In the genomic region with DNA sequence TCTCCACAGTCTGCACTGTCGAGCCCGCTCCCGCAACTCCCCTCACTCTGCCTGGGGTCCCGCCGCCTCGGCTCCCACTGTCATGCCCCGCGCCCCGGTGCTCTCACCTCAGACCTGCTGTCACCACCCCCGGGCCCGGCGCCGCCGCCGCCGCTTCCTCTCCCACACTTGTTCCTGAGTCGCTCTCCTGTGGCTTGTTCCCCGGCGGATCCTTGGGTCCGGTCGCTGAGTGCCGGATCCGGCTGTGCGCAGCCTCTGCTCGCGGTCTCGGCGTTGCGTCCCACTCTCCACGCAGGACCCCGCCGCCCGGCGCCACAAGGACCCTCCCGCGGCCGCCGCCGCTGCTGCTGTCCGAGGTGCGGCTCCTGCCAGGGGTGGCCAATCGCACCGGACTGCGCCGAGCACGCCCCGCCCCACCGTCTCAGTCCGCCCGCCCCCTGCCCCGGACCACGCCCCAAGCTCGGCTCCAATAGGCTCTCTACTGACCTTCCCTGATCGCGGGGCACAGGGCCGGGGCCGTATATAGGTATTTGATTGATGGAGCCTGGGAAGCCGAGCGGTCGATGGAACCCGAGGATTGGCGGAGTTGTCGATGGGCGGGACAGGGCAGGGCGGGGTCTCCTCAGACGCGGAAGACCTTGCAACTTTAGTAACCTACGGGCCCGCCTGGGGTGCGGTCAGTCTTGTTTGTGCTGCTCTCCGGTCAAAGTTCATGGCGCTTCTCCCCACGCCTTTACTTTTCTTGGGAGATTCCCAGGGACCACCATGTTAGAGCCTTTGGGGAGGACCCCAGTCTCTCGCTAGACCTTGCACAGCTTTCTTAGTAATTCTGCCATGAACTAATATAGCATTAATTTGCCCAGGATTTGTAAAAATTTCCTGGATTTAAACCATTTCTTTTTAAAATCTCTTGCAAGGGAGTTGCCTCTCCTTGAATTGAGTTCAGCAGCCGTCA, we compare ENCODE assay signal across 8 cellular contexts. TPM values are rescaled to one million over a fixed set of nuclear protein-coding genes. Genes with fewer than 3 reads are reported as not detected.
DNase-seq lines count a peak whose midpoint lies in the region; ATAC-seq and TF ChIP-seq lines count a peak whose summit lies in the region.

Gene TAOK3, minus strand, starts transcription at position 367 of the 955 bp plus-strand sequence. CDS start 117,340 bp downstream, outside the sequence.

- peak within 1 kb of the TSS; percentile 92 for H3K27ac Mint-ChIP-seq in WTC11

- H3K27me3 ChIP-seq in AG04450 (ENCODE audit: control insufficient read depth, insufficient read depth, low read length): no peaks in the 10 kb centered on the region

- no peaks in the 10 kb centered on the region for H3K9me3 Mint-ChIP-seq in WTC11

- peak within 1 kb of the TSS; percentile 57 for H3K27ac ChIP-seq in AG04450 (ENCODE audit: low read depth, low read length)

- CTCF ChIA-PET in AG04450 (lab: Charles Lee) (interaction anchor here (0.7 to 2.4 kb wide), 4 partner anchors 32 to 207 kb away, joined by 3 to 26 read pairs (median 4); no protein-coding TSS in a partner anchor), WTC11 (lab: Charles Lee) (interaction anchor here (0.6 to 1.7 kb wide), 6 partner anchors 159 to 308 kb away, joined by 3 to 7 read pairs (median 5); no protein-coding TSS in a partner anchor)

- H3K4me3 Mint-ChIP-seq in WTC11: peak within 1 kb of the TSS; percentile 92

- peaks cover 17% of the 10 kb centered on the region for H3K27me3 Mint-ChIP-seq in WTC11 (ENCODE audit: low read depth)

- no peaks in the 10 kb centered on the region for H3K36me3 Mint-ChIP-seq in WTC11

- POLR2A ChIA-PET in AG04450 (lab: Yijun Ruan, JAX): interaction anchor here (0.7 to 1.7 kb wide), 9 partner anchors 14 to 248 kb away, joined by 3 to 10 read pairs (median 5); no protein-coding TSS in a partner anchor
- POLR2A ChIA-PET in WTC11 (lab: Charles Lee): no interaction called here

- H3K4me3 ChIP-seq in AG04450 (ENCODE audit: low read depth, low read length): peak within 1 kb of the TSS; percentile 92
- peak within 1 kb of the TSS; percentile 92 to 95 for H3K4me3 ChIP-seq in cardiac fibroblast (replicated peaks in 1 of 2; ENCODE audit: low read depth in 2 of 2, low read length in 2 of 2)

- peaks cover 44% of the 10 kb centered on the region for H3K4me1 Mint-ChIP-seq in WTC11

- ATAC-seq in GM18909 (IDR thresholded peaks at IDR 0.05; ENCODE audit: poor library complexity, unreplicated experiment) (peak; percentile 79), HG03175 (IDR thresholded peaks at IDR 0.05; ENCODE audit: unreplicated experiment) (peak; percentile 77), WTC11 (peak; percentile 91)

- H3K9me3 ChIP-seq in AG04450 (ENCODE audit: control insufficient read depth, insufficient read depth, low read length): peaks cover 2% of the 10 kb centered on the region; the same call in 1 of the 2 replicates

- peak; percentile 96 for DNase-seq in AG04450 (ENCODE audit: low read depth, low spot score)
- peak; percentile 94 for DNase-seq in NCI-H226
- peak; percentile 98 for DNase-seq in WTC11 (ENCODE audit: low spot score)
- peak; percentile 99 for DNase-seq in cardiac fibroblast (ENCODE audit: low read depth in 2 of 2)
- DNase-seq in iPS-NIHi7 (ENCODE audit: extremely low spot score): peak; percentile 97
- peak; percentile 93 for DNase-seq in smooth muscle cell of the brain vasculature (ENCODE audit: low read depth, low spot score)

- no peak for TF ChIP-seq CTCF in AG04450 (IDR thresholded peaks at IDR 0.05; ENCODE audit: low read depth, low read length)
- no peak for TF ChIP-seq CTCF in WTC11 (IDR thresholded peaks at IDR 0.05)
- TF ChIP-seq CTCF in cardiac fibroblast (IDR thresholded peaks at IDR 0.05; ENCODE audit: low read depth, low read length): no peak

TF ChIP-seq in WTC11, 78 proteins besides CTCF, POLR2A, EP300 and RAD21 (continues in another document):
- TF ChIP-seq CREM (CRISPR knock-in tag; IDR thresholded peaks at IDR 0.05) (no peak), PRRX2 (CRISPR knock-in tag; IDR thresholded peaks at IDR 0.05) (no peak), TCF7 (CRISPR knock-in tag; IDR thresholded peaks at IDR 0.05; ENCODE audit: low read depth) (no peak), IRF2 (CRISPR knock-in tag; IDR thresholded peaks at IDR 0.05; ENCODE audit: borderline replicate concordance, low read depth) (no peak), TEAD4 (CRISPR knock-in tag; IDR thresholded peaks at IDR 0.05) (no peak), HMGA2 (CRISPR knock-in tag; IDR thresholded peaks at IDR 0.05) (no peak), ESRRA (CRISPR knock-in tag; IDR thresholded peaks at IDR 0.05; ENCODE audit: borderline replicate concordance) (0 out of 2 replicates have a peak, but pooled peaks have one; percentile 48), ERG (CRISPR knock-in tag; IDR thresholded peaks at IDR 0.05) (no peak), PREB (CRISPR knock-in tag; IDR thresholded peaks at IDR 0.05; ENCODE audit: borderline replicate concordance) (no peak)
- TF ChIP-seq, protein P1, sequence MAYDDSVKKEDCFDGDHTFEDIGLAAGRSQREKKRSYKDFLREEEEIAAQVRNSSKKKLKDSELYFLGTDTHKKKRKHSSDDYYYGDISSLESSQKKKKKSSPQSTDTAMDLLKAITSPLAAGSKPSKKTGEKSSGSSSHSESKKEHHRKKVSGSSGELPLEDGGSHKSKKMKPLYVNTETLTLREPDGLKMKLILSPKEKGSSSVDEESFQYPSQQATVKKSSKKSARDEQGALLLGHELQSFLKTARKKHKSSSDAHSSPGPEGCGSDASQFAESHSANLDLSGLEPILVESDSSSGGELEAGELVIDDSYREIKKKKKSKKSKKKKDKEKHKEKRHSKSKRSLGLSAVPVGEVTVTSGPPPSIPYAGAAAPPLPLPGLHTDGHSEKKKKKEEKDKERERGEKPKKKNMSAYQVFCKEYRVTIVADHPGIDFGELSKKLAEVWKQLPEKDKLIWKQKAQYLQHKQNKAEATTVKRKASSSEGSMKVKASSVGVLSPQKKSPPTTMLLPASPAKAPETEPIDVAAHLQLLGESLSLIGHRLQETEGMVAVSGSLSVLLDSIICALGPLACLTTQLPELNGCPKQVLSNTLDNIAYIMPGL (CRISPR knock-in tag; IDR thresholded peaks at IDR 0.05): no peak
- TF ChIP-seq, protein P2, sequence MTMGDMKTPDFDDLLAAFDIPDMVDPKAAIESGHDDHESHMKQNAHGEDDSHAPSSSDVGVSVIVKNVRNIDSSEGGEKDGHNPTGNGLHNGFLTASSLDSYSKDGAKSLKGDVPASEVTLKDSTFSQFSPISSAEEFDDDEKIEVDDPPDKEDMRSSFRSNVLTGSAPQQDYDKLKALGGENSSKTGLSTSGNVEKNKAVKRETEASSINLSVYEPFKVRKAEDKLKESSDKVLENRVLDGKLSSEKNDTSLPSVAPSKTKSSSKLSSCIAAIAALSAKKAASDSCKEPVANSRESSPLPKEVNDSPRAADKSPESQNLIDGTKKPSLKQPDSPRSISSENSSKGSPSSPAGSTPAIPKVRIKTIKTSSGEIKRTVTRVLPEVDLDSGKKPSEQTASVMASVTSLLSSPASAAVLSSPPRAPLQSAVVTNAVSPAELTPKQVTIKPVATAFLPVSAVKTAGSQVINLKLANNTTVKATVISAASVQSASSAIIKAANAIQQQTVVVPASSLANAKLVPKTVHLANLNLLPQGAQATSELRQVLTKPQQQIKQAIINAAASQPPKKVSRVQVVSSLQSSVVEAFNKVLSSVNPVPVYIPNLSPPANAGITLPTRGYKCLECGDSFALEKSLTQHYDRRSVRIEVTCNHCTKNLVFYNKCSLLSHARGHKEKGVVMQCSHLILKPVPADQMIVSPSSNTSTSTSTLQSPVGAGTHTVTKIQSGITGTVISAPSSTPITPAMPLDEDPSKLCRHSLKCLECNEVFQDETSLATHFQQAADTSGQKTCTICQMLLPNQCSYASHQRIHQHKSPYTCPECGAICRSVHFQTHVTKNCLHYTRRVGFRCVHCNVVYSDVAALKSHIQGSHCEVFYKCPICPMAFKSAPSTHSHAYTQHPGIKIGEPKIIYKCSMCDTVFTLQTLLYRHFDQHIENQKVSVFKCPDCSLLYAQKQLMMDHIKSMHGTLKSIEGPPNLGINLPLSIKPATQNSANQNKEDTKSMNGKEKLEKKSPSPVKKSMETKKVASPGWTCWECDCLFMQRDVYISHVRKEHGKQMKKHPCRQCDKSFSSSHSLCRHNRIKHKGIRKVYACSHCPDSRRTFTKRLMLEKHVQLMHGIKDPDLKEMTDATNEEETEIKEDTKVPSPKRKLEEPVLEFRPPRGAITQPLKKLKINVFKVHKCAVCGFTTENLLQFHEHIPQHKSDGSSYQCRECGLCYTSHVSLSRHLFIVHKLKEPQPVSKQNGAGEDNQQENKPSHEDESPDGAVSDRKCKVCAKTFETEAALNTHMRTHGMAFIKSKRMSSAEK (CRISPR knock-in tag; IDR thresholded peaks at IDR 0.05; ENCODE audit: borderline replicate concordance): no peak
- TF ChIP-seq, protein P3, sequence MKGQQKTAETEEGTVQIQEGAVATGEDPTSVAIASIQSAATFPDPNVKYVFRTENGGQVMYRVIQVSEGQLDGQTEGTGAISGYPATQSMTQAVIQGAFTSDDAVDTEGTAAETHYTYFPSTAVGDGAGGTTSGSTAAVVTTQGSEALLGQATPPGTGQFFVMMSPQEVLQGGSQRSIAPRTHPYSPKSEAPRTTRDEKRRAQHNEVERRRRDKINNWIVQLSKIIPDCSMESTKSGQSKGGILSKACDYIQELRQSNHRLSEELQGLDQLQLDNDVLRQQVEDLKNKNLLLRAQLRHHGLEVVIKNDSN (CRISPR knock-in tag; IDR thresholded peaks at IDR 0.05): 0 out of 2 replicates have a peak, but pooled peaks have one; percentile 19

RNA-seq across cellular contexts. Expression of gene TAOK3, which starts in this region (rescaled TPM):
- polyA plus RNA-seq in AG04450 (2011; rRNA removed): 48.8 and 56.4 TPM in 2 replicates
- 62.7 and 69.0 TPM in 2 replicates for polyA minus RNA-seq in AG04450 (2011; rRNA and poly(A)+ RNA removed)
- 8.3 to 13.0 TPM (median 9.3 TPM) in 3 replicates for total RNA-seq in WTC11 (2021)

Comparison
In these comparisons a context has a peak if more than half of its experiments do, and no peak if none do; other contexts are left out.
1. Peak in every context shown above with its lines: DNase-seq, ATAC-seq, H3K4me3 ChIP-seq and H3K27ac ChIP-seq.